ENCODE assay signal across 2 cellular contexts in the genomic region with DNA sequence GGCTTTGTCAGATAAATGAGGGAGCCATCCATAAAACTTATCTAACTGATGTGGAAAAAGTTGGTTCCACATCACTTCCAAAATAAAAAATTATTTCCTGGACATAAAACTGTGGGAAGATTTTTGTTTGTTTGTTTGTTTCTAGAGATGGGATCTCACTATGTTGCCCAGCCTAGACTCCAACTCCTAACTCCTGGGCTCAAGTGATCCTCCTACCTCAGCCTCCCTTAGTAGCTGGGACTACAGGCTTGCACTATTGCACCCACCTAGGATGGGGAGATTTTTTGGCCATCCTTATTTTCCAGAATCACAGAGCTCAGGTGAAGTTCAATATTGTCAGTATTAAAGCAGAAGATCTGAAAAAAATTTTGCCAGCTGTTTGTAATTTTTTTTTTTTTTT.
TF ChIP-seq lines count a peak whose summit lies in the region.

No MANE protein-coding gene starts in this region.

TF ChIP-seq in HepG2, 621 proteins besides CTCF, POLR2A, EP300 and RAD21:
- TF ChIP-seq POGZ (CRISPR knock-in tag; IDR thresholded peaks at IDR 0.05) (no peak), ZNF121 (CRISPR knock-in tag; IDR thresholded peaks at IDR 0.05) (peak; percentile 53; the same call in 1 of the 2 replicates)

TF ChIP-seq in WTC11, 78 proteins besides CTCF, POLR2A, EP300 and RAD21:
- 0 out of 2 replicates have a peak, but pooled peaks have one; percentile 35 for TF ChIP-seq ZNF121 (CRISPR knock-in tag; IDR thresholded peaks at IDR 0.05)
- TF ChIP-seq CREB1 (CRISPR knock-in tag; IDR thresholded peaks at IDR 0.05), result no peak
TF ChIP-seq in WTC11: peak in this region for 1.
